ENCODE assay signal across 8 cellular contexts in genomic region chr14:92039720-92040430, GRCh38. TPM values are rescaled to one million over a fixed set of nuclear protein-coding genes. Genes with fewer than 3 reads are reported as not detected.
DNase-seq lines count a peak whose midpoint lies in the region; ATAC-seq, FAIRE-seq and TF ChIP-seq lines count a peak whose summit lies in the region.

Gene TRIP11, minus strand, starts transcription at chr14:92040059. Its CDS starts 374 bp downstream, at chr14:92039685.

- intact Hi-C loops in mucosa of descending colon (cut with DNase I, micrococcal nuclease), result no loop called here

- H3K4me3 ChIP-seq in epithelial cell of esophagus (ENCODE audit: low read length) (peak within 1 kb of the TSS; percentile 94), mucosa of descending colon (peak within 1 kb of the TSS; percentile 76)

- TF ChIP-seq CTCF in D721Med (IDR thresholded peaks at IDR 0.05; ENCODE audit: insufficient read depth, missing control alignments) (no peak), epithelial cell of esophagus (IDR thresholded peaks at IDR 0.05; ENCODE audit: insufficient read depth, low read depth, low read length, missing control alignments) (no peak), mucosa of descending colon (IDR thresholded peaks at IDR 0.05) (no peak)

- no peaks in the 10 kb centered on the region for H3K9me3 ChIP-seq in mucosa of descending colon

- no peak for FAIRE-seq in D721Med (lab: Jason Lieb, UNC)

- peaks cover 23% of the 10 kb centered on the region for H3K4me1 ChIP-seq in mucosa of descending colon (ENCODE audit: low read depth)

- H3K36me3 ChIP-seq in mucosa of descending colon (ENCODE audit: low read depth), result no peaks in the 10 kb centered on the region

- DNase-seq in D721Med (ENCODE audit: insufficient read length, low spot score), result peak; percentile 81
- DNase-seq in HuH-7 (ENCODE audit: low spot score), result peak; percentile 80
- peak; percentile 91 for DNase-seq in OCI-M1 (lab: John Stamatoyannopoulos, UW)
- DNase-seq in activated T-cell treated with anti-CD3 and anti-CD28 coated beads for 24 hours (ENCODE audit: low read depth), result peak; percentile 90
- peak; percentile 95 for DNase-seq in epithelial cell of esophagus (ENCODE audit: low read depth)
- peak; percentile 96 to 97 (median 96) for DNase-seq in mucosa of descending colon
- DNase-seq in stimulated activated CD8-positive, alpha-beta memory T cell treated with anti-CD3 and anti-CD28 coated beads, Interleukin-4, amount 100 ng/mL, for 24 hours (ENCODE audit: low read depth), result peak; percentile 92

- ATAC-seq in GM21515 (IDR thresholded peaks at IDR 0.05; ENCODE audit: unreplicated experiment), result peak; percentile 98
- peak; percentile 98 for ATAC-seq in mucosa of descending colon

RNA-seq across cellular contexts. Expression of gene TRIP11, which starts in this region (rescaled TPM):
- 10 to 100 TPM; 48.1 to 67.3 (median 54.6) TPM for total RNA-seq in mucosa of descending colon

Comparison
In these comparisons a context has a peak if more than half of its experiments do, and no peak if none do; other contexts are left out.
1. Peak in every context shown above with its lines: DNase-seq, ATAC-seq and H3K4me3 ChIP-seq.